ENCODE assay signal across 20 cellular contexts in genomic region chr16:84943620-84944019, GRCh38.
DNase-seq lines count a peak whose midpoint lies in the region; ATAC-seq and TF ChIP-seq lines count a peak whose summit lies in the region.
"Had no signal": no experiment of that assay in that cellular context is flagged by ENCODE, and none has a peak within 500 bp of the region (broad histone marks: within the 10 kb centered on the region; RNA-seq: fewer than 3 reads in every experiment).

No MANE protein-coding gene starts in this region.

- H3K4me1 ChIP-seq in vagina: peaks cover 32% of the 10 kb centered on the region
- H3K4me1 ChIP-seq: A549 had no signal

- CTCF ChIA-PET in WTC11 (lab: Charles Lee): interaction anchor here (4.4 kb wide), 1 partner anchor 8 kb away, joined by 29 read pairs; no protein-coding TSS in a partner anchor

- DNase-seq in ELR (ENCODE audit: low read depth) (peak; percentile 45), RPMI7951 (ENCODE audit: low read depth) (peak; percentile 48), mesothelial cell of epicardium (ENCODE audit: low spot score in 2 of 2, unreplicated experiment in 2 of 2) (no peak), vagina (ENCODE audit: extremely low spot score in 2 of 2) (no peak), DMS79 treated with DMSO at 0.1 percent for 48 hours (lab: John Stamatoyannopoulos, UW) (no peak), WTC11 (ENCODE audit: low spot score) (no peak), DMS153 (lab: John Stamatoyannopoulos, UW) (no peak)
- DNase-seq: AML-193; Caco-2; CD4-positive, alpha-beta T cell; DMS79; GDM1; GOT3; H7; HFFc6; Karpas-422; KBM-7 had no signal

- H3K27me3 ChIP-seq in vagina: no peaks in the 10 kb centered on the region

- POLR2A ChIA-PET in WTC11 (lab: Charles Lee): no interaction called here

- intact Hi-C loops in vagina (cut with DNase I): no loop called here

- no peak for TF ChIP-seq POLR2A in vagina (IDR thresholded peaks at IDR 0.05)

- TF ChIP-seq CTCF in mesothelial cell of epicardium (IDR thresholded peaks at IDR 0.05; ENCODE audit: unreplicated experiment) (no peak), vagina (IDR thresholded peaks at IDR 0.05) (no peak), WTC11 (IDR thresholded peaks at IDR 0.05) (no peak)

- H3K36me3 ChIP-seq in vagina: no peaks in the 10 kb centered on the region

- H3K4me3 ChIP-seq in vagina: no peak overlapping the region
- H3K4me3 ChIP-seq: A549 had no signal

- no peak overlapping the region for H3K4me3 Mint-ChIP-seq in mesothelial cell of epicardium
- no peak overlapping the region for H3K4me3 Mint-ChIP-seq in WTC11
- H3K4me3 Mint-ChIP-seq: CD4-positive, alpha-beta T cell; HFFc6 had no signal

- H3K36me3 Mint-ChIP-seq in mesothelial cell of epicardium (peaks cover 4% of the 10 kb centered on the region), WTC11 (no peaks in the 10 kb centered on the region)

- H3K9me3 Mint-ChIP-seq in mesothelial cell of epicardium (peaks cover 10% of the 10 kb centered on the region), WTC11 (no peaks in the 10 kb centered on the region)
- H3K9me3 Mint-ChIP-seq: CD4-positive, alpha-beta T cell had no signal

- H3K27ac Mint-ChIP-seq in mesothelial cell of epicardium (peak overlapping the region; percentile 39), WTC11 (no peak overlapping the region)
- H3K27ac Mint-ChIP-seq: CD4-positive, alpha-beta T cell; HFFc6 had no signal

- peaks cover 5% of the 10 kb centered on the region for H3K4me1 Mint-ChIP-seq in mesothelial cell of epicardium
- H3K4me1 Mint-ChIP-seq in WTC11: peaks cover 4% of the 10 kb centered on the region; the same call in 1 of the 2 replicates

- ATAC-seq in WTC11: no peak
- ATAC-seq: A549, HCT116 had no signal

- H3K9me3 ChIP-seq in vagina: no peaks in the 10 kb centered on the region
- H3K9me3 ChIP-seq: A549, Caco-2 had no signal

- H3K27me3 Mint-ChIP-seq in mesothelial cell of epicardium (ENCODE audit: low read depth): no peaks in the 10 kb centered on the region
- no peaks in the 10 kb centered on the region for H3K27me3 Mint-ChIP-seq in WTC11 (ENCODE audit: low read depth)

- H3K27ac ChIP-seq in vagina: peak overlapping the region; percentile 77
- H3K27ac ChIP-seq: A549, C4-2B had no signal

TF ChIP-seq in WTC11, 78 proteins besides CTCF, POLR2A, EP300 and RAD21:
- TF ChIP-seq FOXJ3 (CRISPR knock-in tag; IDR thresholded peaks at IDR 0.05; ENCODE audit: borderline replicate concordance): no peak
- TF ChIP-seq ATF6 (CRISPR knock-in tag; IDR thresholded peaks at IDR 0.05): no peak
- TF ChIP-seq ZNF423 (CRISPR knock-in tag; IDR thresholded peaks at IDR 0.05): no peak
- TF ChIP-seq CREB1 (CRISPR knock-in tag; IDR thresholded peaks at IDR 0.05): no peak
- no peak for TF ChIP-seq PRDM15 (CRISPR knock-in tag; IDR thresholded peaks at IDR 0.05)
- TF ChIP-seq TP53 (CRISPR knock-in tag; IDR thresholded peaks at IDR 0.05): no peak
- TF ChIP-seq ZBTB21 (CRISPR knock-in tag; IDR thresholded peaks at IDR 0.05; ENCODE audit: borderline replicate concordance): no peak
- no peak for TF ChIP-seq KAT7 (CRISPR knock-in tag; IDR thresholded peaks at IDR 0.05; ENCODE audit: borderline replicate concordance)
- TF ChIP-seq TEAD4 (CRISPR knock-in tag; IDR thresholded peaks at IDR 0.05): no peak
- TF ChIP-seq ZSCAN18 (CRISPR knock-in tag; IDR thresholded peaks at IDR 0.05): no peak
- TF ChIP-seq NR3C1 (CRISPR knock-in tag; conservative IDR thresholded peaks at IDR 0.05; ENCODE audit: low read depth): no peak
- no peak for TF ChIP-seq ZNF138 (CRISPR knock-in tag; conservative IDR thresholded peaks at IDR 0.05)
- no peak for TF ChIP-seq ZNF425 (CRISPR knock-in tag; conservative IDR thresholded peaks at IDR 0.05)

Comparison
In these comparisons a context has a peak if more than half of its experiments do, and no peak if none do; other contexts are left out.
1. DNase-seq: peak in ELR (single experiment) and RPMI7951 (single experiment); none in mesothelial cell of epicardium (0 of 2), vagina (0 of 2), DMS79 treated with DMSO at 0.1 percent for 48 hours (single experiment), WTC11 (single experiment) and DMS153 (single experiment).